34 cellular contexts compared by ENCODE assay signal in the genomic region with DNA sequence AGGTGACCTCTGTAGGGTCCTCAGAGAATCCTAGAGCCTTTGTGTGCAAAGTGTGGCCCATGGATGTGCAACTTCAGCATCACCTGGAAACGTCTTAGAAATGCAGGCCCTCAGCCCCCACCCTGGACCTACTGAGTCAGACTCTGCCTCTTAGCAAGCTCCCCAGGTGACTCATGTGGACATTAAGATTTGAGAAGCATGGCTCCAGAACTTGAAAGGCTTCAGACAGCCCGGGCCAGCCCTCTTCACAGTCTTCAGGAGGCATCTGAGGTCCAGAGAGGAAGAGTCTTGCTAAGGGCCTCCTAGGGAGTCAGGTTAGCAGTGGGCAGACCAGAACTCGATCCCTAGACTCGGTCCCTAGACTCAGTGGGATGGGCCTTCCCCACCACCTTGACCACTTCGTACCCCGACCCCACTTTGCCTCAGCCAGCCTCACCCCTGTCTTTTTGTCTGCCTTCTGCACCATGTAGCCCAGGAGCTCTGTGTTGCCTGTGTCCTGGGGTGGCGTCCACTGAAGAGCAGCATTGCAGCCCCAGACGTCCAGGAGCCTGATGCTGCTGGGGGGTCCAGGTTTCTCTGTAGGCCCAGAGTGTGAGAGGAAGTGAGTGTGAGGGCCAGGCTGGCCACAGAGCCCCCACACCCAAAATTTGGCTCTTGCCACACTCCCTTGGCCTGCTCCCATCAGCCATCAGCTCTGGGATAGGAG. TPM values are rescaled to one million over a fixed set of nuclear protein-coding genes. Genes with fewer than 3 reads are reported as not detected.
A peak's percentile ranks its signal among the peaks of the same experiment; 100 is the strongest.
DNase-seq lines count a peak whose midpoint lies in the region; ATAC-seq, FAIRE-seq and TF ChIP-seq lines count a peak whose summit lies in the region.
"Had no signal": no experiment of that assay in that cellular context is flagged by ENCODE, and none has a peak within 500 bp of the region (broad histone marks: within the 10 kb centered on the region; RNA-seq: fewer than 3 reads in every experiment).

No MANE protein-coding gene starts in this region.

- H3K36me3 Mint-ChIP-seq in astrocyte (ENCODE audit: low read depth, unreplicated experiment) (peaks cover 12% of the 10 kb centered on the region), nephron (ENCODE audit: low read depth) (no peaks in the 10 kb centered on the region)
- H3K36me3 Mint-ChIP-seq: activated naive CD4-positive, alpha-beta T cell treated with anti-CD3 and anti-CD28 coated beads, Interleukin-2, amount 10 ng/mL, durations not matched to agents 7 days and 5 days; CD8-positive, alpha-beta memory T cell had no signal

- H3K27ac ChIP-seq in astrocyte (ENCODE audit: low read depth, low read length): no peak overlapping the region
- H3K27ac ChIP-seq: breast epithelium, lower lobe of right lung, neutrophil, prostate gland, testis had no signal

- no peaks in the 10 kb centered on the region for H3K27me3 ChIP-seq in astrocyte (ENCODE audit: insufficient read depth, low read length)
- H3K27me3 ChIP-seq: breast epithelium, neutrophil, testis had no signal

- no peak overlapping the region for H3K4me3 ChIP-seq in astrocyte (ENCODE audit: insufficient read depth, low read depth, low read length)
- H3K4me3 ChIP-seq: breast epithelium, lower lobe of right lung, prostate gland, testis had no signal

- no peaks in the 10 kb centered on the region for H4K20me1 ChIP-seq in astrocyte (ENCODE audit: insufficient read depth, low read length)

- DNase-seq in Right ventricle myocardium superior (peak; percentile 20), left ventricle myocardium superior (no peak), astrocyte (ENCODE audit: low read depth) (peak; percentile 10), NCI-H1930 (lab: John Stamatoyannopoulos, UW) (no peak)
- DNase-seq in activated CD8-positive, alpha-beta memory T cell treated with anti-CD3 and anti-CD28 coated beads for 24 hours: no peak
- DNase-seq: activated CD4-positive, alpha-beta T cell treated with anti-CD3 and anti-CD28 coated beads, Interleukin-2, amount 10 ng/mL, durations not matched to agents 24 days and 14 days; activated naive CD4-positive, alpha-beta T cell treated with anti-CD3 and anti-CD28 coated beads, Interleukin-2, amount 10 ng/mL, durations not matched to agents 7 days and 5 days; activated T-cell treated with anti-CD3 and anti-CD28 coated beads, Interleukin-2, amount 50 U/mL, for 72 hours; amniotic stem cell; CD8-positive, alpha-beta memory T cell; effector CD4-positive, alpha-beta T cell; erythroblast; H9; lower lobe of right lung; NCI-H1105 treated with DMSO at 0.1 percent for 48 hours; NCI-H2107; NCI-H446; SHP77; stimulated activated naive CD4-positive, alpha-beta T cell treated with Interleukin-2 at 50 U/mL for 16 hours; testis; WERI-Rb-1 had no signal

- H3K27me3 Mint-ChIP-seq in astrocyte (ENCODE audit: low read depth, unreplicated experiment) (peaks cover 32% of the 10 kb centered on the region), nephron (ENCODE audit: low read depth) (peaks cover 18% of the 10 kb centered on the region)
- H3K27me3 Mint-ChIP-seq: activated CD4-positive, alpha-beta T cell treated with anti-CD3 and anti-CD28 coated beads, Interleukin-2, amount 10 ng/mL, durations not matched to agents 24 days and 14 days had no signal

- H3K4me1 ChIP-seq in astrocyte (ENCODE audit: insufficient read depth, low read length): no peaks in the 10 kb centered on the region
- H3K4me1 ChIP-seq: breast epithelium, prostate gland had no signal

- peaks cover under 1% of the 10 kb centered on the region for H3K9me3 Mint-ChIP-seq in astrocyte (ENCODE audit: unreplicated experiment)
- H3K9me3 Mint-ChIP-seq in nephron: no peaks in the 10 kb centered on the region
- H3K9me3 Mint-ChIP-seq: activated CD4-positive, alpha-beta T cell treated with anti-CD3 and anti-CD28 coated beads, Interleukin-2, amount 10 ng/mL, durations not matched to agents 24 days and 14 days; activated naive CD4-positive, alpha-beta T cell treated with anti-CD3 and anti-CD28 coated beads, Interleukin-2, amount 10 ng/mL, durations not matched to agents 7 days and 5 days; activated T-cell treated with anti-CD3 and anti-CD28 coated beads, Interleukin-2, amount 50 U/mL, for 72 hours; CD8-positive, alpha-beta memory T cell; H9 had no signal

- no peak overlapping the region for H2AFZ ChIP-seq in astrocyte (ENCODE audit: low read depth, low read length)

- H3K4me2 ChIP-seq in astrocyte (ENCODE audit: low read length): no peak overlapping the region

- H3K4me3 Mint-ChIP-seq in astrocyte (ENCODE audit: unreplicated experiment) (no peak overlapping the region), nephron (peak overlapping the region in 2 of 3 experiments; percentile 38 to 94)
- H3K4me3 Mint-ChIP-seq: activated CD4-positive, alpha-beta T cell treated with anti-CD3 and anti-CD28 coated beads, Interleukin-2, amount 10 ng/mL, durations not matched to agents 24 days and 14 days; activated naive CD4-positive, alpha-beta T cell treated with anti-CD3 and anti-CD28 coated beads, Interleukin-2, amount 10 ng/mL, durations not matched to agents 7 days and 5 days; activated T-cell treated with anti-CD3 and anti-CD28 coated beads, Interleukin-2, amount 50 U/mL, for 72 hours; CD8-positive, alpha-beta memory T cell; H9 had no signal

- H3K79me2 ChIP-seq in astrocyte (ENCODE audit: insufficient read depth, low read length): no peaks in the 10 kb centered on the region

- intact Hi-C loops in Right ventricle myocardium superior (cut with DNase I): loop anchor here (5.0 kb wide), 1 partner anchor 53 kb away; no protein-coding TSS in a partner anchor
- intact Hi-C loops in left ventricle myocardium superior (cut with micrococcal nuclease): loop anchor here (5.0 kb wide), 1 partner anchor 53 kb away; no protein-coding TSS in a partner anchor

- TF ChIP-seq CTCF in astrocyte (IDR thresholded peaks at IDR 0.05; ENCODE audit: insufficient read depth, low read depth, low read length) (no peak), nephron (IDR thresholded peaks at IDR 0.05; ENCODE audit: unreplicated experiment in 3 of 3) (no peak)

- H3K36me3 ChIP-seq in astrocyte (ENCODE audit: insufficient read depth, low read length): no peaks in the 10 kb centered on the region
- H3K36me3 ChIP-seq: breast epithelium, lower lobe of right lung, neutrophil, prostate gland had no signal

- no peaks in the 10 kb centered on the region for H3K9me3 ChIP-seq in astrocyte (ENCODE audit: insufficient read depth, low read depth, low read length)
- H3K9me3 ChIP-seq: breast epithelium, lower lobe of right lung, neutrophil, prostate gland, testis had no signal

- peaks cover 5% of the 10 kb centered on the region for H3K4me1 Mint-ChIP-seq in astrocyte (ENCODE audit: low read depth, unreplicated experiment)
- peaks cover 23% of the 10 kb centered on the region for H3K4me1 Mint-ChIP-seq in nephron
- H3K4me1 Mint-ChIP-seq: activated CD4-positive, alpha-beta T cell treated with anti-CD3 and anti-CD28 coated beads, Interleukin-2, amount 10 ng/mL, durations not matched to agents 24 days and 14 days; activated naive CD4-positive, alpha-beta T cell treated with anti-CD3 and anti-CD28 coated beads, Interleukin-2, amount 10 ng/mL, durations not matched to agents 7 days and 5 days; CD8-positive, alpha-beta memory T cell had no signal

- no peak for FAIRE-seq in astrocyte (lab: Jason Lieb, UNC)
- FAIRE-seq: A204.1, G401.6, GM19239, urothelium cell line had no signal

- ATAC-seq in Right ventricle myocardium superior (ENCODE audit: poor library complexity) (no peak), left ventricle myocardium superior (no peak), HG02763 (IDR thresholded peaks at IDR 0.05; ENCODE audit: unreplicated experiment) (no peak), GM18498 (IDR thresholded peaks at IDR 0.05; ENCODE audit: unreplicated experiment) (no peak)
- ATAC-seq: activated T-cell treated with anti-CD3 and anti-CD28 coated beads, Interleukin-2, amount 50 U/mL, for 72 hours; lower lobe of right lung had no signal

- no peak overlapping the region for H3K9ac ChIP-seq in astrocyte (ENCODE audit: low read length)

- H3K27ac Mint-ChIP-seq in astrocyte (ENCODE audit: unreplicated experiment): no peak overlapping the region
- H3K27ac Mint-ChIP-seq in nephron: no peak overlapping the region
- H3K27ac Mint-ChIP-seq: activated CD4-positive, alpha-beta T cell treated with anti-CD3 and anti-CD28 coated beads, Interleukin-2, amount 10 ng/mL, durations not matched to agents 24 days and 14 days; activated naive CD4-positive, alpha-beta T cell treated with anti-CD3 and anti-CD28 coated beads, Interleukin-2, amount 10 ng/mL, durations not matched to agents 7 days and 5 days; activated T-cell treated with anti-CD3 and anti-CD28 coated beads, Interleukin-2, amount 50 U/mL, for 72 hours had no signal

RNA-seq across cellular contexts. Expression of gene MYBPH, which starts 4.8 kb away (rescaled TPM):
- total RNA-seq in Right ventricle myocardium superior (not detected), left ventricle myocardium superior (not detected), astrocyte (not detected in 2 replicates)
- total RNA-seq: activated CD4-positive, alpha-beta T cell treated with anti-CD3 and anti-CD28 coated beads, Interleukin-2, amount 10 ng/mL, durations not matched to agents 24 days and 14 days; activated T-cell treated with anti-CD3 and anti-CD28 coated beads, Interleukin-2, amount 50 U/mL, for 72 hours; CD8-positive, alpha-beta memory T cell; H9; kidney epithelial cell; lower lobe of right lung; mucosa of gallbladder; OCI-LY7 had no signal

RNA-seq across cellular contexts. Expression of gene CHI3L1, which starts 15.7 kb away (rescaled TPM):
- 0.32 TPM for total RNA-seq in Right ventricle myocardium superior
- total RNA-seq in left ventricle myocardium superior: 1.0 TPM
- total RNA-seq in astrocyte: 0.20 and 0.34 TPM in 2 replicates
- total RNA-seq: activated CD4-positive, alpha-beta T cell treated with anti-CD3 and anti-CD28 coated beads, Interleukin-2, amount 10 ng/mL, durations not matched to agents 24 days and 14 days; activated T-cell treated with anti-CD3 and anti-CD28 coated beads, Interleukin-2, amount 50 U/mL, for 72 hours; CD8-positive, alpha-beta memory T cell; H9; OCI-LY7 had no signal

RNA-seq across cellular contexts. Expression of gene ADORA1, which starts 43.3 kb away (rescaled TPM):
- total RNA-seq in Right ventricle myocardium superior (12.5 TPM), left ventricle myocardium superior (13.5 TPM), astrocyte (2.2 and 5.7 TPM in 2 replicates)
- total RNA-seq: activated CD4-positive, alpha-beta T cell treated with anti-CD3 and anti-CD28 coated beads, Interleukin-2, amount 10 ng/mL, durations not matched to agents 24 days and 14 days; activated T-cell treated with anti-CD3 and anti-CD28 coated beads, Interleukin-2, amount 50 U/mL, for 72 hours; CD8-positive, alpha-beta memory T cell; OCI-LY7 had no signal

RNA-seq across cellular contexts. Expression of gene CHIT1, which starts 58.7 kb away (rescaled TPM):
- total RNA-seq in Right ventricle myocardium superior: 0.48 TPM
- total RNA-seq in left ventricle myocardium superior: not detected
- not detected in 2 replicates for total RNA-seq in astrocyte
- total RNA-seq: H9, kidney epithelial cell had no signal

Comparison
In these comparisons a context has a peak if more than half of its experiments do, and no peak if none do; other contexts are left out.
1. DNase-seq: peak in Right ventricle myocardium superior (single experiment) and astrocyte (single experiment); none in left ventricle myocardium superior (single experiment), activated CD8-positive, alpha-beta memory T cell treated with anti-CD3 and anti-CD28 coated beads for 24 hours (single experiment) and NCI-H1930 (0 of 2).